Comparison of ENCODE assay signal across 12 cellular contexts in genomic region chr9:129983891-129984290, GRCh38. TPM values are rescaled to one million over a fixed set of nuclear protein-coding genes. Genes with fewer than 3 reads are reported as not detected.
DNase-seq lines count a peak whose midpoint lies in the region; ATAC-seq lines count a peak whose summit lies in the region.
"Had no signal": no experiment of that assay in that cellular context is flagged by ENCODE, and none has a peak within 500 bp of the region (broad histone marks: within the 10 kb centered on the region; RNA-seq: fewer than 3 reads in every experiment).

No MANE protein-coding gene starts in this region.

- peaks cover 38% of the 10 kb centered on the region for H3K4me1 ChIP-seq in SJSA1 (replicated peaks)

- H3K36me3 ChIP-seq in SJSA1, result 0 out of 2 replicates have a peak, but pooled peaks cover 4% of the 10 kb centered on the region

- no peak overlapping the region for H3K4me3 ChIP-seq in SJSA1

- H3K9me3 ChIP-seq in SJSA1 (replicated peaks), result no peaks in the 10 kb centered on the region
- H3K9me3 ChIP-seq: neutrophil had no signal

- DNase-seq in EH (ENCODE audit: low read depth) (peak; percentile 29), SJSA1 (ENCODE audit: low read depth in 1 of 2, low spot score in 2 of 2) (peak in 1 of 2 experiments; percentile 54), fibroblast of gingiva (ENCODE audit: low read depth) (peak; percentile 43), retina (no peak), HCEC 1CT (no peak), HK-2 (ENCODE audit: unreplicated experiment) (no peak)
- no peak for DNase-seq in stimulated activated effector memory CD8-positive, alpha-beta T cell treated with anti-CD3 and anti-CD28 coated beads, Interleukin-12 subunit alpha, Interleukin-12 subunit beta, amount 100 ng/mL, for 72 hours (ENCODE audit: low spot score in 2 of 2)
- DNase-seq: cerebellar nuclear complex, NCI-H1417, SHP77 treated with DMSO at 0.1 percent for 48 hours had no signal

- no peaks in the 10 kb centered on the region for H3K9me3 Mint-ChIP-seq in stimulated activated effector memory CD8-positive, alpha-beta T cell treated with anti-CD3 and anti-CD28 coated beads, Interleukin-12 subunit alpha, Interleukin-12 subunit beta, amount 100 ng/mL, for 72 hours
- H3K9me3 Mint-ChIP-seq: activated T-helper 1 cell treated with anti-CD3 and anti-CD28 coated beads, Interleukin-12 subunit alpha, Interleukin-12 subunit beta, Interleukin-2, Interleukin-4 antibody, amounts not matched to agents 30 ng/mL and 10 ng/mL and 1 ng/mL, durations not matched to agents 14 hours and 24 hours and 36 hours had no signal

- no peak overlapping the region for H3K4me3 Mint-ChIP-seq in stimulated activated effector memory CD8-positive, alpha-beta T cell treated with anti-CD3 and anti-CD28 coated beads, Interleukin-12 subunit alpha, Interleukin-12 subunit beta, amount 100 ng/mL, for 72 hours
- H3K4me3 Mint-ChIP-seq: activated T-helper 1 cell treated with anti-CD3 and anti-CD28 coated beads, Interleukin-12 subunit alpha, Interleukin-12 subunit beta, Interleukin-2, Interleukin-4 antibody, amounts not matched to agents 30 ng/mL and 10 ng/mL and 1 ng/mL, durations not matched to agents 14 hours and 24 hours and 36 hours had no signal

- H3K4me1 Mint-ChIP-seq in stimulated activated effector memory CD8-positive, alpha-beta T cell treated with anti-CD3 and anti-CD28 coated beads, Interleukin-12 subunit alpha, Interleukin-12 subunit beta, amount 100 ng/mL, for 72 hours, result peaks cover 71% of the 10 kb centered on the region

- H3K36me3 Mint-ChIP-seq in stimulated activated effector memory CD8-positive, alpha-beta T cell treated with anti-CD3 and anti-CD28 coated beads, Interleukin-12 subunit alpha, Interleukin-12 subunit beta, amount 100 ng/mL, for 72 hours, result no peaks in the 10 kb centered on the region

- H3K27me3 ChIP-seq in SJSA1 (replicated peaks), result no peaks in the 10 kb centered on the region
- H3K27me3 ChIP-seq: neutrophil had no signal

- ATAC-seq in stimulated activated effector memory CD8-positive, alpha-beta T cell treated with anti-CD3 and anti-CD28 coated beads, Interleukin-12 subunit alpha, Interleukin-12 subunit beta, amount 100 ng/mL, for 72 hours, result no peak

- H3K27ac ChIP-seq in SJSA1, result peak overlapping the region; percentile 7
- H3K27ac ChIP-seq: neutrophil had no signal

- peak overlapping the region; percentile 86 for H3K27ac Mint-ChIP-seq in stimulated activated effector memory CD8-positive, alpha-beta T cell treated with anti-CD3 and anti-CD28 coated beads, Interleukin-12 subunit alpha, Interleukin-12 subunit beta, amount 100 ng/mL, for 72 hours
- H3K27ac Mint-ChIP-seq: activated T-helper 1 cell treated with anti-CD3 and anti-CD28 coated beads, Interleukin-12 subunit alpha, Interleukin-12 subunit beta, Interleukin-2, Interleukin-4 antibody, amounts not matched to agents 30 ng/mL and 10 ng/mL and 1 ng/mL, durations not matched to agents 14 hours and 24 hours and 36 hours had no signal

RNA-seq across cellular contexts. Expression of gene FNBP1, which starts 59.1 kb away (rescaled TPM):
- total RNA-seq in SJSA1 (2014; rRNA removed; shearing (Covaris generic)), result 24.3 and 27.4 TPM in 2 replicates

Comparison
In these comparisons a context has a peak if more than half of its experiments do, and no peak if none do; other contexts are left out.
1. DNase-seq: peak in EH (single experiment) and fibroblast of gingiva (single experiment); none in stimulated activated effector memory CD8-positive, alpha-beta T cell treated with anti-CD3 and anti-CD28 coated beads, Interleukin-12 subunit alpha, Interleukin-12 subunit beta, amount 100 ng/mL, for 72 hours (0 of 2), retina (single experiment), HCEC 1CT (single experiment) and HK-2 (single experiment).